Comparison of ENCODE assay signal across 9 cellular contexts in the genomic region with DNA sequence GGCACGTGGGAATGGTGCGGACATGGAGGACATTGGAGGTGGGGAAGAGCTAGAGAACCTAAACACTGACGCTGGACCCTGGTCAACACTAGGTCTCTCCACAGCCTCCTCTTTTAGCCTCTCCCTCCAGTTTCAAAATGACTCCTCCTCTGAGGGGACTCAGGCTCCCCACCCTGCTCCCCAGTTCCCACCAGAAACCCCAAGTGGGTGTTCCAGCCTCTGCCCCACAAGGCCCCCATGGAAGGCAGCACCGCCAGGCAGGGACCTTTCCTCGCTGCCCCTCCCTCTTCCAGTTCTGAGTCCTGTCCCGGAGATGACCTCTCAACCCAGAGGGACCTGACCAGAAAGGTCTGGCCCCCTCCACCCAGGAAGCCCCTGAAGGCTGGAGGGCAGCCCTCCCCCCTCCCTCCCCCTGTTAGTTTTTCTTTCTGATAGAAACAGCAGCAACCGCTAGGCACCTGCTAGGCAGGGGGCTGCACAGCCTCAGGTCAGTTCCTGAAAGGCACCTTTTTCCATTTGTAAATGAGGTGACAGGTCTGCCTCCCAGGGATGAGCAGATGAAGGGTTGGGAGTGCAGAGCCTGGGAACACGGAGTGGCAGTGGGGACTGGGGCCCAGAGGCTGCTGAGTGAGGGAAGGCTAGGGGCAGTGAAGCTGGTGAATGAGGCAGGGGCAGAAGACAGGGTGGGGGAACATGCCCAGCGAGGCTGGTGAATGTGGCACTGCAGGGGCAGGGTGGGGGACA. TPM values are rescaled to one million over a fixed set of nuclear protein-coding genes. Genes with fewer than 3 reads are reported as not detected.
DNase-seq lines count a peak whose midpoint lies in the region; ATAC-seq and TF ChIP-seq lines count a peak whose summit lies in the region.
"Had no signal": no experiment of that assay in that cellular context is flagged by ENCODE, and none has a peak within 500 bp of the region (broad histone marks: within the 10 kb centered on the region; RNA-seq: fewer than 3 reads in every experiment).

No MANE protein-coding gene starts in this region.

- peaks cover 11% of the 10 kb centered on the region for H4K20me1 ChIP-seq in DOHH2 (ENCODE audit: control insufficient read depth, insufficient read depth, low read depth, low read length)

- no peak overlapping the region for H3K23ac ChIP-seq in mesenchymal stem cell (ENCODE audit: low read length in 2 of 2)

- H2AFZ ChIP-seq in mesenchymal stem cell (ENCODE audit: low read depth, low read length), result no peak overlapping the region

- H2BK15ac ChIP-seq in mesenchymal stem cell (ENCODE audit: low read depth, poor library complexity, severe bottlenecking), result peak overlapping the region; percentile 56

- ATAC-seq in HG03469 (IDR thresholded peaks at IDR 0.05; ENCODE audit: unreplicated experiment), result no peak

- no peak overlapping the region for H3K4ac ChIP-seq in mesenchymal stem cell (ENCODE audit: low read depth in 1 of 2, low read length in 2 of 2)

- H3F3A ChIP-seq in DOHH2 (ENCODE audit: control insufficient read depth, insufficient read depth), result peaks cover 12% of the 10 kb centered on the region

- WGBS in mesenchymal stem cell, result 59% methylated on average over 9 of the region's 9 CpGs
- WGBS in transverse colon (ENCODE audit: low coverage in 1 of 2), 2 donors, result 34 to 64% methylated on average over 2 to 9 of the region's 9 CpGs

- H3K9me2 ChIP-seq in DOHH2 (replicated peaks; ENCODE audit: control insufficient read depth, low read length), result no peaks in the 10 kb centered on the region

- DNase-seq in A673 (ENCODE audit: low spot score), result no peak
- no peak for DNase-seq in SK-N-MC (ENCODE audit: low read depth, low spot score)
- no peak for DNase-seq in mesenchymal stem cell
- DNase-seq in NCI-H1105 treated with DMSO at 0.1 percent for 48 hours (lab: John Stamatoyannopoulos, UW), result no peak
- DNase-seq in transverse colon, result no peak
- no peak for DNase-seq in cortex of kidney (lab: John Stamatoyannopoulos, UW)
- DNase-seq: Kasumi-1 had no signal

- no peak overlapping the region for H3K14ac ChIP-seq in mesenchymal stem cell (ENCODE audit: low read length in 2 of 2)

- H4K8ac ChIP-seq in mesenchymal stem cell (ENCODE audit: low read length), result no peak overlapping the region

- POLR2A ChIA-PET in A673 (lab: Charles Lee; ENCODE audit: low non-redundant PET), result no interaction called here

- in situ Hi-C loops in transverse colon (cut with MboI; ENCODE audit: low pct_ligation_motif_present in 1 of 4, low pct_unique_long_range_greater_than_20kb in 1 of 4, low sequenced_read_pairs in 3 of 4), result loop anchor here in 1 of 4 donors (10.0 to 25.0 kb wide), 2 partner anchors 45 to 118 kb away; a partner anchor contains a TSS

- peak overlapping the region in 1 of 2 experiments; percentile 6 for H2BK12ac ChIP-seq in mesenchymal stem cell (ENCODE audit: low read length in 2 of 2)

- H2BK5ac ChIP-seq in mesenchymal stem cell (ENCODE audit: low read depth, low read length, poor library complexity, severe bottlenecking), result no peak overlapping the region

- intact Hi-C loops in A673 (cut with micrococcal nuclease; ENCODE audit: unreplicated experiment) (loop anchor here (2.0 to 5.0 kb wide), 4 partner anchors 38 to 178 kb away; a partner anchor contains a TSS), transverse colon (cut with DNase I; ENCODE audit: low total_unique reads) (no loop called here)

- H3K18ac ChIP-seq in mesenchymal stem cell (ENCODE audit: low read depth in 1 of 2, low read length in 2 of 2), result no peak overlapping the region

- BruUV-seq in A673 (replicated peaks; lab: Mats Ljungman, UMichigan), result no TSS peak

- H3K79me2 ChIP-seq in DOHH2 (ENCODE audit: control insufficient read depth, low read length), result no peaks in the 10 kb centered on the region

- no peak overlapping the region for H2BK120ac ChIP-seq in mesenchymal stem cell (ENCODE audit: low read depth, low read length)

- no peak for TF ChIP-seq EP300 in transverse colon (IDR thresholded peaks at IDR 0.05; ENCODE audit: low read depth)

- H3K4me1 ChIP-seq in A673 (ENCODE audit: insufficient read depth, low read length, poor library complexity, severe bottlenecking) (peaks cover 57% of the 10 kb centered on the region), DOHH2 (ENCODE audit: control insufficient read depth, low read length) (peaks cover 77% of the 10 kb centered on the region), mesenchymal stem cell (ENCODE audit: control insufficient read depth, insufficient read depth, low read depth, low read length) (peaks cover 54% of the 10 kb centered on the region), transverse colon (peaks cover 10 to 41% (median 29%) of the 10 kb centered on the region in 4 donors)

- H3K36me3 ChIP-seq in A673 (ENCODE audit: insufficient read depth, low read length, poor library complexity, severe bottlenecking), result peaks cover 23% of the 10 kb centered on the region
- H3K36me3 ChIP-seq in DOHH2 (ENCODE audit: control insufficient read depth, low read length), result no peaks in the 10 kb centered on the region
- H3K36me3 ChIP-seq in SK-N-MC (ENCODE audit: insufficient read depth, low read length), result no peaks in the 10 kb centered on the region
- no peaks in the 10 kb centered on the region for H3K36me3 ChIP-seq in mesenchymal stem cell (ENCODE audit: control insufficient read depth in 1 of 2, insufficient read depth in 2 of 2, low read depth in 1 of 2, low read length in 2 of 2)
- H3K36me3 ChIP-seq in transverse colon, result no peaks in the 10 kb centered on the region

- TF ChIP-seq CTCF in A673 (conservative IDR thresholded peaks at IDR 0.05; ENCODE audit: low read depth, low read length), result no peak
- TF ChIP-seq CTCF in DOHH2 (IDR thresholded peaks at IDR 0.05; ENCODE audit: low read depth, low read length, poor library complexity, severe bottlenecking), result no peak
- TF ChIP-seq CTCF in transverse colon (IDR thresholded peaks at IDR 0.05), result no peak

- H3K27ac ChIP-seq in A673 (ENCODE audit: low read depth, low read length, poor library complexity, severe bottlenecking) (peak overlapping the region; percentile 100), DOHH2 (ENCODE audit: low read depth, low read length) (no peak overlapping the region), SK-N-MC (peak overlapping the region; percentile 100), mesenchymal stem cell (ENCODE audit: low read length, poor library complexity, severe bottlenecking) (no peak overlapping the region), transverse colon (no peak overlapping the region)

- H3K79me1 ChIP-seq in mesenchymal stem cell (replicated peaks; ENCODE audit: low read length, poor library complexity, severe bottlenecking), result no peaks in the 10 kb centered on the region

- no peak overlapping the region for H2AK5ac ChIP-seq in mesenchymal stem cell (ENCODE audit: low read length, severe bottlenecking)

- H3K4me3 ChIP-seq in A673 (ENCODE audit: low read depth, low read length, poor library complexity, severe bottlenecking), result no peak overlapping the region
- peak overlapping the region; percentile 61; the same call in 1 of the 2 replicates for H3K4me3 ChIP-seq in DOHH2 (ENCODE audit: low read length)
- no peak overlapping the region for H3K4me3 ChIP-seq in SK-N-MC
- no peak overlapping the region for H3K4me3 ChIP-seq in mesenchymal stem cell (ENCODE audit: insufficient read depth in 1 of 2, low read depth in 1 of 2, low read length in 2 of 2)
- no peak overlapping the region for H3K4me3 ChIP-seq in transverse colon

- CTCF ChIA-PET in A673 (lab: Charles Lee), result no interaction called here

- H3K9me3 ChIP-seq in A673 (ENCODE audit: low read depth, low read length, poor library complexity, severe bottlenecking) (no peaks in the 10 kb centered on the region), DOHH2 (ENCODE audit: control insufficient read depth, insufficient read depth, low read length) (no peaks in the 10 kb centered on the region), SK-N-MC (ENCODE audit: low read depth, low read length) (no peaks in the 10 kb centered on the region), mesenchymal stem cell (ENCODE audit: control insufficient read depth, low read length) (peaks cover 3% of the 10 kb centered on the region), transverse colon (no peaks in the 10 kb centered on the region)

- H4K91ac ChIP-seq in mesenchymal stem cell (ENCODE audit: low read length), result no peak overlapping the region

- no peaks in the 10 kb centered on the region for H3K27me3 ChIP-seq in A673 (replicated peaks; ENCODE audit: insufficient read depth, low read depth, low read length, poor library complexity)
- H3K27me3 ChIP-seq in DOHH2 (ENCODE audit: control insufficient read depth, low read length), result peaks cover 92% of the 10 kb centered on the region
- H3K27me3 ChIP-seq in mesenchymal stem cell (ENCODE audit: control insufficient read depth in 1 of 2, insufficient read depth in 1 of 2, low read length in 2 of 2), result peaks cover 37 to 73% of the 10 kb centered on the region in 2 experiments
- H3K27me3 ChIP-seq in transverse colon, result peaks cover 85% of the 10 kb centered on the region

- TF ChIP-seq POLR2A in transverse colon (IDR thresholded peaks at IDR 0.05), result no peak

- H3K9ac ChIP-seq in SK-N-MC (ENCODE audit: insufficient read length) (peak overlapping the region; percentile 45), mesenchymal stem cell (ENCODE audit: low read length) (no peak overlapping the region)

- H3K4me2 ChIP-seq in DOHH2 (ENCODE audit: low read length), result peak overlapping the region; percentile 91
- no peak overlapping the region for H3K4me2 ChIP-seq in mesenchymal stem cell (ENCODE audit: low read length, poor library complexity, severe bottlenecking)

RNA-seq across cellular contexts. Expression of a gene that starts 9.3 kb away (rescaled TPM):
- total RNA-seq in A673 (2021) (5.0 and 7.4 TPM in 2 replicates), transverse colon (10 to 100 TPM; 14.2 to 32.4 (median 24.9) TPM)
- polyA plus RNA-seq in mesenchymal stem cell (2013, experiment 1 of 2), result 0.40 TPM
- 0.14 TPM for polyA plus RNA-seq in mesenchymal stem cell (2013, experiment 2 of 2)

RNA-seq across cellular contexts. Expression of a gene that starts 9.9 kb away (rescaled TPM):
- total RNA-seq in A673 (2021), result 114 and 115 TPM in 2 replicates
- 14.7 TPM for polyA plus RNA-seq in mesenchymal stem cell (2013, experiment 1 of 2)
- polyA plus RNA-seq in mesenchymal stem cell (2013, experiment 2 of 2), result 15.1 TPM
- 10 to 100 TPM in 3 of 4 donors, 1 to 10 TPM in 1; 8.1 to 46.0 (median 16.6) TPM for total RNA-seq in transverse colon

RNA-seq across cellular contexts. Expression of a gene that starts 56.5 kb away (rescaled TPM):
- total RNA-seq in A673 (2021) (216 and 217 TPM in 2 replicates), transverse colon (100 to 1,000 TPM; 157 to 552 (median 288) TPM)
- 262 TPM for polyA plus RNA-seq in mesenchymal stem cell (2013, experiment 1 of 2)
- 266 TPM for polyA plus RNA-seq in mesenchymal stem cell (2013, experiment 2 of 2)

Comparison
In these comparisons a context has a peak if more than half of its experiments do, and no peak if none do; other contexts are left out.
1. H3K27ac ChIP-seq: peak in A673 (single experiment) and SK-N-MC (single experiment); none in DOHH2 (single experiment), mesenchymal stem cell (single experiment) and transverse colon (0 of 4).